Comparison of ENCODE assay signal across 1 cellular context in genomic region chr1:1787206-1787605, GRCh38.
TF ChIP-seq lines count a peak whose summit lies in the region.

No MANE protein-coding gene starts in this region.

TF ChIP-seq in GM23338, 12 proteins besides CTCF, POLR2A, EP300 and RAD21 (continued from another document):
- no peak for TF ChIP-seq REST (IDR thresholded peaks at IDR 0.05; ENCODE audit: unreplicated experiment)
- no peak for TF ChIP-seq POLR2AphosphoS5 (IDR thresholded peaks at IDR 0.05; ENCODE audit: low read depth)
- TF ChIP-seq ZNF462 (CRISPR knock-in tag; IDR thresholded peaks at IDR 0.05) = no peak
- TF ChIP-seq EZH2 (IDR thresholded peaks at IDR 0.05; ENCODE audit: low read depth, unreplicated experiment) = no peak
- no peak for TF ChIP-seq ZNF114 (CRISPR knock-in tag; IDR thresholded peaks at IDR 0.05)
- TF ChIP-seq EZH2phosphoT487 (IDR thresholded peaks at IDR 0.05; ENCODE audit: unreplicated experiment) = no peak
- no peak for TF ChIP-seq CREB1 (CRISPR knock-in tag; IDR thresholded peaks at IDR 0.05; ENCODE audit: low read depth)
TF ChIP-seq in GM23338: peak in this region for 0.
